ENCODE assay signal across 15 cellular contexts in genomic region chr5:42586625-42587024, GRCh38.
A peak's percentile ranks its signal among the peaks of the same experiment; 100 is the strongest.
DNase-seq lines count a peak whose midpoint lies in the region; ATAC-seq and TF ChIP-seq lines count a peak whose summit lies in the region.
"Had no signal": no experiment of that assay in that cellular context is flagged by ENCODE, and none has a peak within 500 bp of the region (broad histone marks: within the 10 kb centered on the region; RNA-seq: fewer than 3 reads in every experiment).

No MANE protein-coding gene starts in this region.

- H3K36me3 ChIP-seq in parathyroid adenoma (ENCODE audit: control insufficient read depth, insufficient read depth, low read length) = no peaks in the 10 kb centered on the region
- no peaks in the 10 kb centered on the region for H3K36me3 ChIP-seq in aorta (ENCODE audit: control insufficient read depth in 1 of 2, insufficient read depth in 2 of 2, low read length in 1 of 2)
- H3K36me3 ChIP-seq: BE2C, WERI-Rb-1 had no signal

- no peak overlapping the region for H3K27ac Mint-ChIP-seq in T-helper 17 cell
- H3K27ac Mint-ChIP-seq: progenitor cell of endocrine pancreas had no signal

- peak; percentile 75 to 77 for ATAC-seq in left cardiac atrium
- ATAC-seq in aorta (ENCODE audit: low FRiP score) = peak; percentile 65
- no peak for ATAC-seq in HG03280 (IDR thresholded peaks at IDR 0.05; ENCODE audit: unreplicated experiment)
- no peak for ATAC-seq in GM19467 (IDR thresholded peaks at IDR 0.05; ENCODE audit: unreplicated experiment)
- no peak for ATAC-seq in T-helper 17 cell
- ATAC-seq: HCT116 had no signal

- H3K9ac ChIP-seq in parathyroid adenoma = no peak overlapping the region

- no peaks in the 10 kb centered on the region for H3K27me3 ChIP-seq in parathyroid adenoma (ENCODE audit: control insufficient read depth, insufficient read depth, low read length)
- no peaks in the 10 kb centered on the region for H3K27me3 ChIP-seq in aorta (ENCODE audit: control insufficient read depth in 1 of 2, insufficient read depth in 2 of 2, low read length in 1 of 2)
- H3K27me3 ChIP-seq: BE2C had no signal

- peak; percentile 27 to 61 for DNase-seq in erythroblast (lab: John Stamatoyannopoulos, UW)
- DNase-seq in left cardiac atrium = peak; percentile 70
- DNase-seq in aorta = peak in 1 of 2 donors; percentile 56
- DNase-seq in T-helper 17 cell = no peak
- DNase-seq: BE2C; effector CD8-positive, alpha-beta T cell; EL; NCI-H1417; WERI-Rb-1 had no signal

- H3K79me2 ChIP-seq in parathyroid adenoma = no peaks in the 10 kb centered on the region

- H3K27ac ChIP-seq in parathyroid adenoma (no peak overlapping the region), aorta (ENCODE audit: low read depth in 1 of 2, low read length in 2 of 2) (no peak overlapping the region)
- H3K27ac ChIP-seq: WERI-Rb-1 had no signal

- peak overlapping the region; percentile 48 for H2AFZ ChIP-seq in parathyroid adenoma

- no peaks in the 10 kb centered on the region for H3K36me3 Mint-ChIP-seq in T-helper 17 cell (ENCODE audit: low read depth)

- no peak overlapping the region for H3K4me3 Mint-ChIP-seq in T-helper 17 cell
- H3K4me3 Mint-ChIP-seq: central memory CD8-positive, alpha-beta T cell had no signal

- H3K9me3 ChIP-seq in parathyroid adenoma (ENCODE audit: control insufficient read depth, low read length) (no peaks in the 10 kb centered on the region), aorta (ENCODE audit: control insufficient read depth, low read length) (no peaks in the 10 kb centered on the region), T-helper 17 cell (ENCODE audit: control insufficient read depth, low read length, poor library complexity, severe bottlenecking) (no peaks in the 10 kb centered on the region)
- H3K9me3 ChIP-seq: BE2C had no signal

- WGBS in aorta, 2 donors = 2% methylated on average over 4 of the region's 4 CpGs

- TF ChIP-seq POLR2A in erythroblast (IDR thresholded peaks at IDR 0.05; ENCODE audit: low read length) = no peak

- H3K4me2 ChIP-seq in parathyroid adenoma (ENCODE audit: low read length) = peak overlapping the region; percentile 45

- intact Hi-C loops in left cardiac atrium (cut with DNase I) (loop anchor here in 1 of 2 donors (10.0 kb wide), 1 partner anchor 68 kb away; no protein-coding TSS in a partner anchor), aorta (cut with DNase I) (no loop called here)

- peaks cover 49% of the 10 kb centered on the region for H3K27me3 Mint-ChIP-seq in T-helper 17 cell
- H3K27me3 Mint-ChIP-seq: progenitor cell of endocrine pancreas had no signal

- TF ChIP-seq CTCF in parathyroid adenoma (IDR thresholded peaks at IDR 0.05) = no peak

- peaks cover 6% of the 10 kb centered on the region for H3K4me1 Mint-ChIP-seq in T-helper 17 cell
- H3K4me1 Mint-ChIP-seq: central memory CD8-positive, alpha-beta T cell had no signal

- H3K4me1 ChIP-seq in parathyroid adenoma (peaks cover 22% of the 10 kb centered on the region), aorta (ENCODE audit: control insufficient read depth in 1 of 2, insufficient read depth in 2 of 2, low read length in 2 of 2) (peaks cover 4 to 10% of the 10 kb centered on the region in 2 donors)
- H3K4me1 ChIP-seq: BE2C had no signal

- H3K4me3 ChIP-seq in parathyroid adenoma (ENCODE audit: low read depth, low read length) (no peak overlapping the region), aorta (ENCODE audit: low read length in 2 of 2) (no peak overlapping the region)

Comparison
In these comparisons a context has a peak if more than half of its experiments do, and no peak if none do; other contexts are left out.
1. DNase-seq: peak in erythroblast (2 of 2) and left cardiac atrium (single experiment); none in T-helper 17 cell (0 of 3).
2. ATAC-seq: peak in left cardiac atrium (2 of 2) and aorta (single experiment); none in HG03280 (single experiment), GM19467 (single experiment) and T-helper 17 cell (single experiment).